Comparison of ENCODE assay signal across 9 cellular contexts in genomic region chr15:44726568-44727461, GRCh38. TPM values are rescaled to one million over a fixed set of nuclear protein-coding genes. Genes with fewer than 3 reads are reported as not detected.
A peak's percentile ranks its signal among the peaks of the same experiment; 100 is the strongest.
DNase-seq lines count a peak whose midpoint lies in the region; ATAC-seq, FAIRE-seq and TF ChIP-seq lines count a peak whose summit lies in the region.
"Had no signal": no experiment of that assay in that cellular context is flagged by ENCODE, and none has a peak within 500 bp of the region (broad histone marks: within the 10 kb centered on the region; RNA-seq: fewer than 3 reads in every experiment).

No MANE protein-coding gene starts in this region.

- H3K9me3 ChIP-seq in BLaER1 (no peaks in the 10 kb centered on the region), astrocyte (ENCODE audit: insufficient read depth, low read depth, low read length) (no peaks in the 10 kb centered on the region)

- no peak for TF ChIP-seq CTCF in astrocyte (IDR thresholded peaks at IDR 0.05; ENCODE audit: insufficient read depth, low read depth, low read length)

- H3K79me2 ChIP-seq in astrocyte (ENCODE audit: insufficient read depth, low read length) = peaks cover 9% of the 10 kb centered on the region

- peaks cover 20% of the 10 kb centered on the region for H3K4me1 Mint-ChIP-seq in astrocyte (ENCODE audit: low read depth, unreplicated experiment)

- peak; percentile 19 to 79 for DNase-seq in SW 1271 (lab: John Stamatoyannopoulos, UW)
- peak; percentile 91 for DNase-seq in astrocyte (ENCODE audit: low read depth)
- peak; percentile 45 for DNase-seq in iPS-NIHi7 (ENCODE audit: extremely low spot score)
- peak; percentile 63 for DNase-seq in stimulated activated CD8-positive, alpha-beta memory T cell treated with anti-CD3 and anti-CD28 coated beads, Interleukin-12 subunit alpha, Interleukin-12 subunit beta, amount 100 ng/mL, for 1 hour (ENCODE audit: low read depth)
- no peak for DNase-seq in NCI-H1930 (lab: John Stamatoyannopoulos, UW)

- H3K9ac ChIP-seq in BLaER1 (peak overlapping the region; percentile 70), astrocyte (ENCODE audit: low read length) (peak overlapping the region; percentile 43)

- ATAC-seq in GM19043 (IDR thresholded peaks at IDR 0.05; ENCODE audit: low read depth, unreplicated experiment) (peak; percentile 37), HG03432 (IDR thresholded peaks at IDR 0.05; ENCODE audit: unreplicated experiment) (peak; percentile 43)

- no peak overlapping the region for H3K4me3 Mint-ChIP-seq in astrocyte (ENCODE audit: unreplicated experiment)

- H3K27ac ChIP-seq in BLaER1 = peak overlapping the region; percentile 88
- H3K27ac ChIP-seq in astrocyte (ENCODE audit: low read depth, low read length) = peak overlapping the region; percentile 87

- H3K4me2 ChIP-seq in BLaER1 (peak overlapping the region; percentile 87), astrocyte (ENCODE audit: low read length) (peak overlapping the region; percentile 29)

- H3K27me3 ChIP-seq in BLaER1 (no peaks in the 10 kb centered on the region), astrocyte (ENCODE audit: insufficient read depth, low read length) (no peaks in the 10 kb centered on the region)

- H3K36me3 ChIP-seq in BLaER1 = peaks cover 6% of the 10 kb centered on the region; the same call in 1 of the 2 replicates
- H3K36me3 ChIP-seq in astrocyte (ENCODE audit: insufficient read depth, low read length) = no peaks in the 10 kb centered on the region

- H2AFZ ChIP-seq in astrocyte (ENCODE audit: low read depth, low read length) = peak overlapping the region; percentile 23

- H3K27me3 Mint-ChIP-seq in astrocyte (ENCODE audit: low read depth, unreplicated experiment) = no peaks in the 10 kb centered on the region

- H3K36me3 Mint-ChIP-seq in astrocyte (ENCODE audit: low read depth, unreplicated experiment) = no peaks in the 10 kb centered on the region

- H3K9me3 Mint-ChIP-seq in astrocyte (ENCODE audit: unreplicated experiment) = no peaks in the 10 kb centered on the region

- FAIRE-seq in astrocyte (lab: Jason Lieb, UNC) = peak; percentile 78
- FAIRE-seq: TTC549 had no signal

- H3K4me3 ChIP-seq in BLaER1 (peak overlapping the region; percentile 8; the same call in 1 of the 2 replicates), astrocyte (ENCODE audit: insufficient read depth, low read depth, low read length) (no peak overlapping the region)

- H4K20me1 ChIP-seq in BLaER1 (no peaks in the 10 kb centered on the region), astrocyte (ENCODE audit: insufficient read depth, low read length) (no peaks in the 10 kb centered on the region)

- H3K4me1 ChIP-seq in BLaER1 (peaks cover 67% of the 10 kb centered on the region), astrocyte (ENCODE audit: insufficient read depth, low read length) (peaks cover 25% of the 10 kb centered on the region)

- H3K27ac Mint-ChIP-seq in astrocyte (ENCODE audit: unreplicated experiment) = peak overlapping the region; percentile 89

RNA-seq across cellular contexts. Expression of gene TRIM69, which starts 9.5 kb away (rescaled TPM):
- 32.8 and 37.2 TPM in 2 replicates for total RNA-seq in astrocyte

RNA-seq across cellular contexts. Expression of gene B2M, which starts 15.5 kb away (rescaled TPM):
- 1,708 and 2,284 TPM in 2 replicates for total RNA-seq in astrocyte

RNA-seq across cellular contexts. Expression of gene PATL2, which starts 15.7 kb away (rescaled TPM):
- total RNA-seq in astrocyte = 0.41 and 1.2 TPM in 2 replicates

Comparison
In these comparisons a context has a peak if more than half of its experiments do, and no peak if none do; other contexts are left out.
1. DNase-seq: peak in SW 1271 (2 of 2), astrocyte (single experiment), iPS-NIHi7 (single experiment) and stimulated activated CD8-positive, alpha-beta memory T cell treated with anti-CD3 and anti-CD28 coated beads, Interleukin-12 subunit alpha, Interleukin-12 subunit beta, amount 100 ng/mL, for 1 hour (single experiment); none in NCI-H1930 (0 of 2).